Comparison of ENCODE assay signal across 8 cellular contexts in genomic region chr20:23235173-23236027, GRCh38.
DNase-seq lines count a peak whose midpoint lies in the region; ATAC-seq and TF ChIP-seq lines count a peak whose summit lies in the region.

No MANE protein-coding gene starts in this region.

- no peak for TF ChIP-seq POLR2A in right lobe of liver (IDR thresholded peaks at IDR 0.05)
- TF ChIP-seq POLR2A in tibial nerve (IDR thresholded peaks at IDR 0.05), result no peak

- H3K36me3 ChIP-seq in RWPE2 (ENCODE audit: low read depth), result no peaks in the 10 kb centered on the region
- H3K36me3 ChIP-seq in colonic mucosa, result no peaks in the 10 kb centered on the region
- no peaks in the 10 kb centered on the region for H3K36me3 ChIP-seq in right lobe of liver
- no peaks in the 10 kb centered on the region for H3K36me3 ChIP-seq in tibial nerve

- no peak overlapping the region for H3K4me3 ChIP-seq in RWPE2 (ENCODE audit: severe bottlenecking)
- no peak overlapping the region for H3K4me3 ChIP-seq in colonic mucosa
- no peak overlapping the region for H3K4me3 ChIP-seq in right lobe of liver
- no peak overlapping the region for H3K4me3 ChIP-seq in tibial nerve

- ATAC-seq in RWPE2 (ENCODE audit: low read depth), result peak; percentile 84
- peak; percentile 83 to 91 (median 88) for ATAC-seq in right lobe of liver
- no peak for ATAC-seq in HG03095 (IDR thresholded peaks at IDR 0.05; ENCODE audit: unreplicated experiment)

- TF ChIP-seq CTCF in RWPE2 (IDR thresholded peaks at IDR 0.05; ENCODE audit: poor library complexity, severe bottlenecking) (peak; percentile 91), colonic mucosa (IDR thresholded peaks at IDR 0.05) (peak; percentile 73), right lobe of liver (IDR thresholded peaks at IDR 0.05) (peak; percentile 54 to 78 (median 69)), tibial nerve (IDR thresholded peaks at IDR 0.05) (peak; percentile 47 to 77 (median 65))

- H3K9ac ChIP-seq in colonic mucosa (ENCODE audit: low read depth in 2 of 2, low read length in 2 of 2), result no peak overlapping the region

- DNase-seq in activated T-cell treated with anti-CD3 and anti-CD28 coated beads for 48 hours (ENCODE audit: low read depth) (peak; percentile 31), activated T-cell treated with anti-CD3 and anti-CD28 coated beads for 4 hours (no peak), HT-29 (ENCODE audit: low spot score) (peak; percentile 63), RWPE2 (ENCODE audit: low spot score) (no peak), colonic mucosa (peak; percentile 61), right lobe of liver (peak; percentile 59 to 77 (median 67)), tibial nerve (ENCODE audit: low spot score in 2 of 2) (peak in 1 of 2 donors; percentile 57)

- H3K27me3 ChIP-seq in RWPE2 (ENCODE audit: insufficient read depth, poor library complexity, severe bottlenecking) (no peaks in the 10 kb centered on the region), colonic mucosa (no peaks in the 10 kb centered on the region), right lobe of liver (no peaks in the 10 kb centered on the region), tibial nerve (no peaks in the 10 kb centered on the region)

- TF ChIP-seq EP300 in tibial nerve (IDR thresholded peaks at IDR 0.05), result peak in 1 of 2 donors; percentile 20

- intact Hi-C loops in colonic mucosa (cut with DNase I), result loop anchor here (10.0 kb wide), 1 partner anchor 541 kb away; no protein-coding TSS in a partner anchor
- intact Hi-C loops in right lobe of liver (cut with DNase I), result loop anchor here in 1 of 2 donors (10.0 kb wide), 1 partner anchor 541 kb away; no protein-coding TSS in a partner anchor

- H3K27ac ChIP-seq in RWPE2 (ENCODE audit: poor library complexity, severe bottlenecking) (no peak overlapping the region), colonic mucosa (no peak overlapping the region), right lobe of liver (no peak overlapping the region), tibial nerve (no peak overlapping the region)

- H3K4me1 ChIP-seq in RWPE2 (ENCODE audit: insufficient read depth, poor library complexity, severe bottlenecking), result no peaks in the 10 kb centered on the region
- H3K4me1 ChIP-seq in colonic mucosa, result no peaks in the 10 kb centered on the region
- H3K4me1 ChIP-seq in right lobe of liver, result no peaks in the 10 kb centered on the region
- no peaks in the 10 kb centered on the region for H3K4me1 ChIP-seq in tibial nerve

- WGBS in right lobe of liver (ENCODE audit: insufficient coverage, low coverage, low lambda C conversion rate, missing lambda C conversion rate), result 32% methylated on average over 8 of the region's 9 CpGs
- 32 to 34% methylated on average over 9 of the region's 9 CpGs for whole genome bisulfite sequencing in tibial nerve, 2 donors

- no peaks in the 10 kb centered on the region for H3K9me3 ChIP-seq in RWPE2 (ENCODE audit: severe bottlenecking)
- no peaks in the 10 kb centered on the region for H3K9me3 ChIP-seq in colonic mucosa
- no peaks in the 10 kb centered on the region for H3K9me3 ChIP-seq in right lobe of liver
- peaks cover 0 to 15% (median 0%) of the 10 kb centered on the region in 4 donors for H3K9me3 ChIP-seq in tibial nerve

Comparison
In these comparisons a context has a peak if more than half of its experiments do, and no peak if none do; other contexts are left out.
1. DNase-seq: peak in activated T-cell treated with anti-CD3 and anti-CD28 coated beads for 48 hours (single experiment), HT-29 (single experiment), colonic mucosa (single experiment) and right lobe of liver (3 of 3); none in activated T-cell treated with anti-CD3 and anti-CD28 coated beads for 4 hours (single experiment) and RWPE2 (single experiment).
2. Peak in every context shown above with its lines, with median percentiles within 50 percentile points of each other: CTCF ChIP-seq.